Comparison of ENCODE assay signal across 8 cellular contexts in the genomic region with DNA sequence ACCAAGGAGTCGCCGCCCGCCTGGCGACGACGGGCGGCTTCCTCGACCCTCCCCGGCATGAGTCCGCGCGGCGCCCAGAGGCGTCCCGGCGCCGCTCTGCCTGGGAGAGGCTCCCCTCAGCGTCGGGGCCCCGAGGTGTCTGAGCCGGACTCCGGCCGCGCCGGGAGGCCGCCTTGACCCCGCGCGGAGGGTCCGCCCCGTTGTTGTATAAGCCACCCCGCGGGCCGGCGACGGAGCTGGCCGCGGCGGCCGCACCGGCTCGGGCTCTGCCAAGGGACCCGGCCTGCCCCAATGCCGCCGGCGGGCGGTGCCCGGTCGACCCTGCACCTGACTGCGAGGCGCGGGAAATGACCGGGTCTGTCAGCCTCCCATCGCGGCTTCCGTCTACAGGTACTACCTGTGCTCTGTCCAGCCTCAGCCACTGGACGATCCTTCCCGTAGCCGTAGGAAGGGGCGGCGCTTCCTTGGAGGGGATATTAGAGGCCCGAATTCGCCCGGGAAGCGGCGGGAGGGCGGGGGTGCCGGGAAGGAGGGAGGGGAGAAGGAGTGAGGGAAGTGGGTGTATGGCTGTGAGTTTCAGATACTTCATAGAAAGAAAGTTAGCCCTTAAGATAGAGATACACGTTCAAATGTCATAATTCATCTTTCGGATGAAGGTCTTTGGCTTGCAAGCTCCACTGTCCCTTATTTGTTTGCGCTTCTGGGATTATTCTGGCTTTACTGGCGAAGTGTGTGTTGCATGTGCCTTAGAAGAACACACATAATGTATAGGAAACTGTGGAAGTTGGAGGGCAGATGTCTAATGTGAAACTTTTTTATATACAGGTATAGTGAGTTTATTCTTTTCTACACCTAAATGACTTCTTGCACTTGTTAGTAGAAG. TPM values are rescaled to one million over a fixed set of nuclear protein-coding genes. Genes with fewer than 3 reads are reported as not detected.
DNase-seq lines count a peak whose midpoint lies in the region; ATAC-seq, FAIRE-seq and TF ChIP-seq lines count a peak whose summit lies in the region.

No MANE protein-coding gene starts in this region.

- TF ChIP-seq EP300 in ovary (IDR thresholded peaks at IDR 0.05) (no peak), upper lobe of left lung (IDR thresholded peaks at IDR 0.05) (no peak)

- peak overlapping the region; percentile 75 for H3K27ac Mint-ChIP-seq in activated naive CD4-positive, alpha-beta T cell treated with anti-CD3 and anti-CD28 coated beads, Interleukin-2, amount 50 U/mL, for 24 hours

- ATAC-seq in HG03439 (IDR thresholded peaks at IDR 0.05; ENCODE audit: unreplicated experiment) (peak; percentile 40), upper lobe of left lung (ENCODE audit: low FRiP score in 2 of 2) (peak; percentile 77 to 82)

- H3K9me3 ChIP-seq in BE2C (no peaks in the 10 kb centered on the region), Peyer's patch (no peaks in the 10 kb centered on the region), cardiac muscle cell (ENCODE audit: low read depth) (no peaks in the 10 kb centered on the region), ovary (no peaks in the 10 kb centered on the region), upper lobe of left lung (no peaks in the 10 kb centered on the region)

- H3K27ac ChIP-seq in Peyer's patch (peak overlapping the region; percentile 91 to 99 (median 94)), cardiac muscle cell (peak overlapping the region; percentile 96), ovary (peak overlapping the region; percentile 65 to 80), upper lobe of left lung (peak overlapping the region; percentile 97 to 99 (median 98))

- 1% methylated on average over 56 to 72 of the region's 72 CpGs for WGBS in ovary, 3 donors
- 1 to 2% methylated on average over 17 to 20 of the region's 72 CpGs for WGBS in upper lobe of left lung, 2 donors

- TF ChIP-seq POLR2A in Peyer's patch (IDR thresholded peaks at IDR 0.05): no peak
- no peak for TF ChIP-seq POLR2A in ovary (IDR thresholded peaks at IDR 0.05)
- TF ChIP-seq POLR2A in upper lobe of left lung (IDR thresholded peaks at IDR 0.05): peak in 1 of 4 donors; percentile 21

- H3K9me3 Mint-ChIP-seq in activated naive CD4-positive, alpha-beta T cell treated with anti-CD3 and anti-CD28 coated beads, Interleukin-2, amount 50 U/mL, for 24 hours: no peaks in the 10 kb centered on the region

- no peaks in the 10 kb centered on the region for H3K27me3 ChIP-seq in BE2C
- no peaks in the 10 kb centered on the region for H3K27me3 ChIP-seq in Peyer's patch
- H3K27me3 ChIP-seq in cardiac muscle cell: no peaks in the 10 kb centered on the region
- H3K27me3 ChIP-seq in ovary: no peaks in the 10 kb centered on the region
- no peaks in the 10 kb centered on the region for H3K27me3 ChIP-seq in upper lobe of left lung

- H3K36me3 Mint-ChIP-seq in activated naive CD4-positive, alpha-beta T cell treated with anti-CD3 and anti-CD28 coated beads, Interleukin-2, amount 50 U/mL, for 24 hours: no peaks in the 10 kb centered on the region

- H3K4me3 Mint-ChIP-seq in activated naive CD4-positive, alpha-beta T cell treated with anti-CD3 and anti-CD28 coated beads, Interleukin-2, amount 50 U/mL, for 24 hours: peak overlapping the region; percentile 94

- intact Hi-C loops in ovary (cut with DNase I): loop anchor here in 1 of 4 donors (10.0 kb wide), 1 partner anchor 67 kb away; a partner anchor contains a TSS

- no peaks in the 10 kb centered on the region for H3K36me3 ChIP-seq in BE2C
- H3K36me3 ChIP-seq in Peyer's patch: no peaks in the 10 kb centered on the region
- H3K36me3 ChIP-seq in cardiac muscle cell: no peaks in the 10 kb centered on the region
- no peaks in the 10 kb centered on the region for H3K36me3 ChIP-seq in ovary
- no peaks in the 10 kb centered on the region for H3K36me3 ChIP-seq in upper lobe of left lung

- H3K4me1 ChIP-seq in BE2C (no peaks in the 10 kb centered on the region), Peyer's patch (peaks cover 0 to 14% (median 0%) of the 10 kb centered on the region in 4 donors), cardiac muscle cell (ENCODE audit: low read depth) (peaks cover 4% of the 10 kb centered on the region), ovary (ENCODE audit: insufficient read depth) (peaks cover 6% of the 10 kb centered on the region), upper lobe of left lung (peaks cover 24 to 50% (median 33%) of the 10 kb centered on the region in 4 donors)

- TF ChIP-seq CTCF in BE2C (IDR thresholded peaks at IDR 0.05; ENCODE audit: low read depth, low read length): no peak
- no peak for TF ChIP-seq CTCF in Peyer's patch (IDR thresholded peaks at IDR 0.05)
- no peak for TF ChIP-seq CTCF in cardiac muscle cell (IDR thresholded peaks at IDR 0.05; ENCODE audit: low read depth, low read length)
- no peak for TF ChIP-seq CTCF in ovary (IDR thresholded peaks at IDR 0.05)
- no peak for TF ChIP-seq CTCF in upper lobe of left lung (IDR thresholded peaks at IDR 0.05)

- peak; percentile 76 for FAIRE-seq in GM19239 (lab: Jason Lieb, UNC)

- H3K4me3 ChIP-seq in BE2C (ENCODE audit: low read depth, low read length): peak overlapping the region; percentile 65
- H3K4me3 ChIP-seq in Peyer's patch: peak overlapping the region; percentile 80 to 95 (median 88)
- H3K4me3 ChIP-seq in cardiac muscle cell: peak overlapping the region; percentile 97
- H3K4me3 ChIP-seq in ovary: peak overlapping the region; percentile 79
- H3K4me3 ChIP-seq in upper lobe of left lung: peak overlapping the region; percentile 63 to 95 (median 76)

- H3K4me1 Mint-ChIP-seq in activated naive CD4-positive, alpha-beta T cell treated with anti-CD3 and anti-CD28 coated beads, Interleukin-2, amount 50 U/mL, for 24 hours: peaks cover 38% of the 10 kb centered on the region

- H3K27me3 Mint-ChIP-seq in activated naive CD4-positive, alpha-beta T cell treated with anti-CD3 and anti-CD28 coated beads, Interleukin-2, amount 50 U/mL, for 24 hours: no peaks in the 10 kb centered on the region

- DNase-seq in BE2C: peak; percentile 43
- DNase-seq in GM19239 (ENCODE audit: insufficient read length, low spot score): peak; percentile 28
- peak; percentile 53 to 84 (median 83) for DNase-seq in Peyer's patch
- peak; percentile 57 to 80 for DNase-seq in cardiac muscle cell (ENCODE audit: low read depth in 1 of 2, low spot score in 1 of 2)
- DNase-seq in ovary: peak; percentile 61 to 76 (median 72)
- DNase-seq in upper lobe of left lung: peak; percentile 90 to 93

RNA-seq across cellular contexts. Expression of a gene that starts 0.6 kb away (rescaled TPM):
- 18.2 TPM for polyA plus RNA-seq in BE2C (2012; ENCODE audit: insufficient read depth, insufficient read length, low read depth)
- 10 to 100 TPM; 12.4 to 50.6 (median 22.8) TPM for total RNA-seq in Peyer's patch
- 4.3 and 7.1 TPM in 2 replicates for total RNA-seq in cardiac muscle cell
- polyA plus RNA-seq in cardiac muscle cell: 11.3 and 12.4 TPM in 2 replicates
- total RNA-seq in ovary: 10 to 100 TPM in 6 of 7 donors, 1 to 10 TPM in 1; 8.9 to 14.1 (median 11.3) TPM
- 10 to 100 TPM in 1 of 2 donors, 1 to 10 TPM in 1; 4.4 to 36.2 TPM for polyA plus RNA-seq in ovary
- total RNA-seq in upper lobe of left lung: 10 to 100 TPM; 35.6 to 42.6 (median 37.4) TPM

Comparison
In these comparisons a context has a peak if more than half of its experiments do, and no peak if none do; other contexts are left out.
1. Peak in every context shown above with its lines: DNase-seq, ATAC-seq, H3K4me3 ChIP-seq and H3K27ac ChIP-seq.
2. DNase-seq: peak in every context shown above with its lines; median percentile 92 in upper lobe of left lung; 83 in Peyer's patch; 72 in ovary; 68 in cardiac muscle cell; 43 in BE2C; 28 in GM19239.